Comparison of ENCODE assay signal across 9 cellular contexts in genomic region chr3:50243552-50243895, GRCh38. TPM values are rescaled to one million over a fixed set of nuclear protein-coding genes. Genes with fewer than 3 reads are reported as not detected.
DNase-seq lines count a peak whose midpoint lies in the region; ATAC-seq, FAIRE-seq and TF ChIP-seq lines count a peak whose summit lies in the region.
"Had no signal": no experiment of that assay in that cellular context is flagged by ENCODE, and none has a peak within 500 bp of the region (broad histone marks: within the 10 kb centered on the region; RNA-seq: fewer than 3 reads in every experiment).

No MANE protein-coding gene starts in this region.

- H3K4me3 Mint-ChIP-seq in activated CD4-positive, alpha-beta memory T cell treated with anti-CD3 and anti-CD28 coated beads, Interleukin-2, amount 10 ng/mL, durations not matched to agents 7 days and 5 days: peak overlapping the region; percentile 16

- no peaks in the 10 kb centered on the region for H3K9me3 Mint-ChIP-seq in activated CD4-positive, alpha-beta memory T cell treated with anti-CD3 and anti-CD28 coated beads, Interleukin-2, amount 10 ng/mL, durations not matched to agents 7 days and 5 days

- H3K4me2 ChIP-seq in GM23248 (ENCODE audit: unreplicated experiment) (peak overlapping the region; percentile 3), fibroblast of lung (ENCODE audit: extremely low read depth, insufficient read depth, low read length) (no peak overlapping the region)
- H3K4me2 ChIP-seq: KMS-11 had no signal

- FAIRE-seq in urothelium cell line (lab: Jason Lieb, UNC): no peak

- peaks cover 92% of the 10 kb centered on the region for H3K4me1 Mint-ChIP-seq in activated CD4-positive, alpha-beta memory T cell treated with anti-CD3 and anti-CD28 coated beads, Interleukin-2, amount 10 ng/mL, durations not matched to agents 7 days and 5 days

- no peak overlapping the region for H2AFZ ChIP-seq in GM23248
- H2AFZ ChIP-seq in fibroblast of lung (ENCODE audit: low read length): no peak overlapping the region

- H3K27me3 Mint-ChIP-seq in activated CD4-positive, alpha-beta memory T cell treated with anti-CD3 and anti-CD28 coated beads, Interleukin-2, amount 10 ng/mL, durations not matched to agents 7 days and 5 days: no peaks in the 10 kb centered on the region

- intact Hi-C loops in gastrocnemius medialis (cut with DNase I; ENCODE audit: low total_unique reads): no loop called here

- ATAC-seq in gastrocnemius medialis (no peak), HG03378 (IDR thresholded peaks at IDR 0.05; ENCODE audit: unreplicated experiment) (no peak), GM21515 (IDR thresholded peaks at IDR 0.05; ENCODE audit: unreplicated experiment) (no peak)

- H3K27ac ChIP-seq in GM23248 (peak overlapping the region; percentile 61), fibroblast of lung (ENCODE audit: insufficient read depth, low read length) (peak overlapping the region; percentile 52), gastrocnemius medialis (peak overlapping the region; percentile 87 to 96 (median 87))
- H3K27ac ChIP-seq: KMS-11 had no signal

- CTCF ChIA-PET in activated CD4-positive, alpha-beta memory T cell treated with anti-CD3 and anti-CD28 coated beads, Interleukin-2, amount 10 ng/mL, durations not matched to agents 7 days and 5 days (lab: Charles Lee): interaction anchor here (1.3 to 8.1 kb wide), 5 partner anchors 15 to 441 kb away, joined by 3 to 212 read pairs (median 7); partner anchors contain the start of gene INKA1

- H3K27me3 ChIP-seq in GM23248 (replicated peaks; ENCODE audit: insufficient read depth): no peaks in the 10 kb centered on the region
- H3K27me3 ChIP-seq in fibroblast of lung (ENCODE audit: control insufficient read depth, insufficient read depth, low read length): no peaks in the 10 kb centered on the region
- H3K27me3 ChIP-seq in gastrocnemius medialis: no peaks in the 10 kb centered on the region

- TF ChIP-seq POLR2A in gastrocnemius medialis (IDR thresholded peaks at IDR 0.05): no peak

- TF ChIP-seq CTCF in fibroblast of lung (conservative IDR thresholded peaks at IDR 0.05 in 1 of 2, IDR thresholded peaks at IDR 0.05 in 1 of 2; ENCODE audit: low read depth in 1 of 2, low read length in 2 of 2) (no peak), gastrocnemius medialis (IDR thresholded peaks at IDR 0.05 in 4 of 5, conservative IDR thresholded peaks at IDR 0.05 in 1 of 5) (no peak)

- peaks cover 50% of the 10 kb centered on the region for H3K4me1 ChIP-seq in GM23248 (ENCODE audit: insufficient read depth)
- H3K4me1 ChIP-seq in fibroblast of lung (ENCODE audit: control insufficient read depth, extremely low read depth, insufficient read depth, low read length): peaks cover 50% of the 10 kb centered on the region
- peaks cover 71 to 89% of the 10 kb centered on the region in 2 donors for H3K4me1 ChIP-seq in gastrocnemius medialis

- H3K27ac Mint-ChIP-seq in activated CD4-positive, alpha-beta memory T cell treated with anti-CD3 and anti-CD28 coated beads, Interleukin-2, amount 10 ng/mL, durations not matched to agents 7 days and 5 days: peak overlapping the region; percentile 94

- H3K4me3 ChIP-seq in GM23248 (no peak overlapping the region), fibroblast of lung (replicated peaks in 1 of 4; ENCODE audit: control extremely low read depth in 1 of 4, insufficient read depth in 1 of 4, low read depth in 3 of 4, low read length in 4 of 4) (no peak overlapping the region), gastrocnemius medialis (peak overlapping the region in 1 of 4 donors; percentile 3)

- no peaks in the 10 kb centered on the region for H3K9me2 ChIP-seq in GM23248 (ENCODE audit: insufficient read depth)

- POLR2A ChIA-PET in activated CD4-positive, alpha-beta memory T cell treated with anti-CD3 and anti-CD28 coated beads, Interleukin-2, amount 10 ng/mL, durations not matched to agents 7 days and 5 days (lab: Charles Lee): interaction anchor here (0.7 to 9.7 kb wide), 5 partner anchors 8 to 56 kb away, joined by 3 to 117 read pairs (median 4); partner anchors contain the start of genes GNAI2, HYAL3 and NAA80

- in situ Hi-C loops in GM23248 (cut with MboI) (no loop called here), gastrocnemius medialis (cut with MboI; ENCODE audit: low sequenced_read_pairs in 4 of 4) (no loop called here)

- DNase-seq in GM23248: no peak
- no peak for DNase-seq in activated CD4-positive, alpha-beta memory T cell treated with anti-CD3 and anti-CD28 coated beads, Interleukin-2, amount 10 ng/mL, durations not matched to agents 7 days and 5 days
- no peak for DNase-seq in fibroblast of lung (ENCODE audit: low read depth in 2 of 2)
- no peak for DNase-seq in gastrocnemius medialis
- DNase-seq in SW480 (ENCODE audit: low spot score): no peak
- DNase-seq in urothelium cell line (ENCODE audit: low spot score): no peak

- 88 to 97% methylated on average over 4 of the region's 4 CpGs for WGBS in GM23248 (ENCODE audit: low coverage in 1 of 2, low lambda C conversion rate in 2 of 2, missing lambda C conversion rate in 2 of 2), 2 experiments

- 0 out of 2 replicates have a peak overlapping the region, but pooled peaks have one; percentile 20 for H3K9ac ChIP-seq in GM23248
- H3K9ac ChIP-seq in fibroblast of lung (ENCODE audit: insufficient read depth, low read length): peak overlapping the region; percentile 9
- H3K9ac ChIP-seq: KMS-11 had no signal

- no peaks in the 10 kb centered on the region; the same call in 1 of the 2 replicates for H3K36me3 ChIP-seq in GM23248 (ENCODE audit: low read depth)
- H3K36me3 ChIP-seq in fibroblast of lung (ENCODE audit: control insufficient read depth, insufficient read depth, low read length): peaks cover 11% of the 10 kb centered on the region
- no peaks in the 10 kb centered on the region for H3K36me3 ChIP-seq in gastrocnemius medialis

- peaks cover 41% of the 10 kb centered on the region for H3F3A ChIP-seq in GM23248 (ENCODE audit: insufficient read depth)

- peaks cover 46% of the 10 kb centered on the region for H3K36me3 Mint-ChIP-seq in activated CD4-positive, alpha-beta memory T cell treated with anti-CD3 and anti-CD28 coated beads, Interleukin-2, amount 10 ng/mL, durations not matched to agents 7 days and 5 days (ENCODE audit: low read depth)

- H3K9me3 ChIP-seq in GM23248 (ENCODE audit: low read depth) (no peaks in the 10 kb centered on the region), fibroblast of lung (ENCODE audit: control insufficient read depth, insufficient read depth, low read depth, low read length) (no peaks in the 10 kb centered on the region), gastrocnemius medialis (no peaks in the 10 kb centered on the region)

- H3K79me2 ChIP-seq in GM23248 (ENCODE audit: insufficient read depth): peaks cover 92% of the 10 kb centered on the region
- peaks cover 95% of the 10 kb centered on the region for H3K79me2 ChIP-seq in fibroblast of lung (ENCODE audit: control insufficient read depth, insufficient read depth, low read length)

- H4K20me1 ChIP-seq in GM23248 (ENCODE audit: insufficient read depth) (no peaks in the 10 kb centered on the region), fibroblast of lung (ENCODE audit: control insufficient read depth, extremely low read depth, insufficient read depth, low read length) (no peaks in the 10 kb centered on the region)

RNA-seq across cellular contexts. Expression of gene GNAI2, which starts 7.5 kb away (rescaled TPM):
- 393 and 427 TPM in 2 replicates for total RNA-seq in GM23248 (2014; rRNA removed; shearing (Covaris generic))
- polyA plus RNA-seq in GM23248 (2016; fragmentation: Nextera tagmentation; extraction: Ambion mirVana) (424 and 426 TPM in 2 replicates), fibroblast of lung (704 and 828 TPM in 2 replicates)
- total RNA-seq in activated CD4-positive, alpha-beta memory T cell treated with anti-CD3 and anti-CD28 coated beads, Interleukin-2, amount 10 ng/mL, durations not matched to agents 7 days and 5 days: 100 to 1,000 TPM; 493 to 519 TPM
- total RNA-seq in fibroblast of lung (124 and 238 TPM in 2 replicates), gastrocnemius medialis (10 to 100 TPM; 26.7 to 67.8 (median 39.8) TPM)
- 433 and 460 TPM in 2 replicates for polyA plus RNA-seq in fibroblast of lung (2012)
- 885 and 1,144 TPM in 2 replicates for polyA minus RNA-seq in fibroblast of lung (ENCODE audit: low replicate concordance)

RNA-seq across cellular contexts. Expression of gene SEMA3B, which starts 25.4 kb away (rescaled TPM):
- 8.8 and 13.3 TPM in 2 replicates for total RNA-seq in GM23248 (2014; rRNA removed; shearing (Covaris generic))
- polyA plus RNA-seq in GM23248 (2016; fragmentation: Nextera tagmentation; extraction: Ambion mirVana): 7.6 and 8.4 TPM in 2 replicates
- total RNA-seq in activated CD4-positive, alpha-beta memory T cell treated with anti-CD3 and anti-CD28 coated beads, Interleukin-2, amount 10 ng/mL, durations not matched to agents 7 days and 5 days: under 1 TPM; 0.38 to 0.55 TPM
- total RNA-seq in fibroblast of lung: 51.6 and 85.2 TPM in 2 replicates
- 17.6 and 23.5 TPM in 2 replicates for polyA plus RNA-seq in fibroblast of lung
- 26.0 and 32.8 TPM in 2 replicates for polyA plus RNA-seq in fibroblast of lung (2012)
- polyA minus RNA-seq in fibroblast of lung (ENCODE audit: low replicate concordance): 6.7 and 14.3 TPM in 2 replicates
- 1 to 10 TPM; 1.7 to 3.1 (median 2.1) TPM for total RNA-seq in gastrocnemius medialis

RNA-seq across cellular contexts. Expression of gene LSMEM2, which starts 35.4 kb away (rescaled TPM):
- not detected in 2 replicates for total RNA-seq in GM23248 (2014; rRNA removed; shearing (Covaris generic))
- polyA plus RNA-seq in GM23248 (2016; fragmentation: Nextera tagmentation; extraction: Ambion mirVana): not detected in 2 replicates
- not detected for total RNA-seq in activated CD4-positive, alpha-beta memory T cell treated with anti-CD3 and anti-CD28 coated beads, Interleukin-2, amount 10 ng/mL, durations not matched to agents 7 days and 5 days
- total RNA-seq in fibroblast of lung: not detected in 2 replicates
- not detected in 2 replicates for polyA plus RNA-seq in fibroblast of lung
- polyA plus RNA-seq in fibroblast of lung (2012): not detected in 2 replicates
- not detected in 2 replicates for polyA minus RNA-seq in fibroblast of lung (ENCODE audit: low replicate concordance)
- total RNA-seq in gastrocnemius medialis: under 1 TPM in 3 of 4 donors, not detected in 1; 0.41 to 0.98 (median 0.49) TPM

RNA-seq across cellular contexts. Expression of gene SLC38A3, which starts 38.5 kb away (rescaled TPM):
- under 0.01 TPM in 1 of 2 replicates, not detected in the other for total RNA-seq in GM23248 (2014; rRNA removed; shearing (Covaris generic))
- polyA plus RNA-seq in GM23248 (2016; fragmentation: Nextera tagmentation; extraction: Ambion mirVana) (0.36 and 0.93 TPM in 2 replicates), fibroblast of lung (0.02 TPM in 1 of 2 replicates, not detected in the other)
- not detected for total RNA-seq in activated CD4-positive, alpha-beta memory T cell treated with anti-CD3 and anti-CD28 coated beads, Interleukin-2, amount 10 ng/mL, durations not matched to agents 7 days and 5 days
- total RNA-seq in fibroblast of lung (not detected in 2 replicates), gastrocnemius medialis (1 to 10 TPM; 1.9 to 8.9 (median 5.0) TPM)
- not detected in 2 replicates for polyA plus RNA-seq in fibroblast of lung (2012)
- not detected in 2 replicates for polyA minus RNA-seq in fibroblast of lung (ENCODE audit: low replicate concordance)

RNA-seq across cellular contexts. Expression of gene IFRD2, which starts 48.7 kb away (rescaled TPM):
- total RNA-seq in GM23248 (2014; rRNA removed; shearing (Covaris generic)): 86.6 and 90.2 TPM in 2 replicates
- polyA plus RNA-seq in GM23248 (2016; fragmentation: Nextera tagmentation; extraction: Ambion mirVana) (85.4 and 90.6 TPM in 2 replicates), fibroblast of lung (28.1 and 44.0 TPM in 2 replicates)
- 10 to 100 TPM; 40.6 to 45.0 TPM for total RNA-seq in activated CD4-positive, alpha-beta memory T cell treated with anti-CD3 and anti-CD28 coated beads, Interleukin-2, amount 10 ng/mL, durations not matched to agents 7 days and 5 days
- total RNA-seq in fibroblast of lung (51.0 and 56.0 TPM in 2 replicates), gastrocnemius medialis (100 to 1,000 TPM; 111 to 145 (median 127) TPM)
- 35.7 and 61.3 TPM in 2 replicates for polyA plus RNA-seq in fibroblast of lung (2012)
- polyA minus RNA-seq in fibroblast of lung (ENCODE audit: low replicate concordance): 62.2 and 74.7 TPM in 2 replicates
